In the genomic region with DNA sequence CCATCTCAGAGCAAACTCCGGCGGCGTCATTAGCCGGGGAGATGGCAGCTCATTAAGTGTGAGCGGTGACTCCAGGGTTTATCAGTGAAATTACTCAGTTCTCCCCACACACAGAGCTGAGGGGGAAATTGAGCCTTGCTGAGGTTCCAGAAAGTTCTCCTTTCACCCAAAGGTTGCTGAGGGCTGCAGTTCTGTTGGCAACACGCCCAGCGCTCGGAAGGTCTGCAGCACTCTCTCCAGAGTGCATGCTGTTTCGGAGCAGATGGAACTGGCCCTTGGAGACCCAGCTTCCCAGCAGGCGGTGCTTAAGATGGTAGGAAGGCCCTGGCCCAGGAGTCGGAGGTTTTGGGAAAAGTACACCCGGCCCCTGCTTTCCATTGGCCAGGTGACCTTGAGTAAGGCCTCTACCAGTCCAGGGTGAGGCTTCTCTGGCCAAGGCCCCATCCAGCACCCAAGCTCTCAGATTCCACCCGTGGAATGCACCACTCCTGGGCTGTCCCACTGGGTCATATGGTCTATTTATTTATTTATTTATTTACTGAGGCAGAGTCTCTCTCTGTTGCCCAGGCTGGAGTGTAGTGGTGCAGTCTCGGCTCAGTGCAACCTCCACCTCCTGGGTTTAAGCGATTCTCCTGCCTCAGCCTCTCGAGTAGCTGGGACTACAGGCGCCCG, we compare ENCODE assay signal across 14 cellular contexts.
A peak's percentile ranks its signal among the peaks of the same experiment; 100 is the strongest.
DNase-seq lines count a peak whose midpoint lies in the region; ATAC-seq and TF ChIP-seq lines count a peak whose summit lies in the region.
"Had no signal": no experiment of that assay in that cellular context is flagged by ENCODE, and none has a peak within 500 bp of the region (broad histone marks: within the 10 kb centered on the region; RNA-seq: fewer than 3 reads in every experiment).

No MANE protein-coding gene starts in this region.

- intact Hi-C loops in adrenal gland (cut with DNase I) = loop anchor here (10.0 kb wide), 3 partner anchors 325 to 435 kb away; a partner anchor contains a TSS
- intact Hi-C loops in right cardiac atrium (cut with DNase I) = loop anchor here in 1 of 4 donors (10.0 kb wide), 1 partner anchor 435 kb away; no protein-coding TSS in a partner anchor
- intact Hi-C loops in gastrocnemius medialis (cut with DNase I; ENCODE audit: low total_unique reads) = loop anchor here (5.0 to 10.0 kb wide), 4 partner anchors 72 to 437 kb away; no protein-coding TSS in a partner anchor

- DNase-seq in DMS79 treated with DMSO at 0.1 percent for 48 hours (lab: John Stamatoyannopoulos, UW) = peak; percentile 48
- peak in 6 of 7 donors; percentile 70 to 87 (median 80) for DNase-seq in adrenal gland
- peak; percentile 72 to 87 (median 83) for DNase-seq in right cardiac atrium
- DNase-seq in gastrocnemius medialis = peak in 1 of 2 donors; percentile 45
- no peak for DNase-seq in SHP77 (lab: John Stamatoyannopoulos, UW)
- DNase-seq: cortex of kidney, DMS153, NCI-H1105, NCI-H226 had no signal

- WGBS in adrenal gland, 4 donors = 52 to 71% (median 66%) methylated on average over 15 to 18 of the region's 18 CpGs
- WGBS in right cardiac atrium = 77% methylated on average over 18 of the region's 18 CpGs

- H3K27ac ChIP-seq in adrenal gland = peak overlapping the region; percentile 2 to 94 (median 77)
- no peak overlapping the region for H3K27ac ChIP-seq in right cardiac atrium (ENCODE audit: low read length)
- H3K27ac ChIP-seq in gastrocnemius medialis = peak overlapping the region; percentile 30 to 54 (median 43)
- H3K27ac ChIP-seq: epithelial cell of prostate, KMS-11 had no signal

- H3K27me3 ChIP-seq in adrenal gland (no peaks in the 10 kb centered on the region), right cardiac atrium (ENCODE audit: control insufficient read depth, insufficient read depth) (no peaks in the 10 kb centered on the region), gastrocnemius medialis (no peaks in the 10 kb centered on the region)

- TF ChIP-seq CTCF in adrenal gland (IDR thresholded peaks at IDR 0.05) (no peak), gastrocnemius medialis (IDR thresholded peaks at IDR 0.05 in 4 of 5, conservative IDR thresholded peaks at IDR 0.05 in 1 of 5) (no peak)

- H3K36me3 ChIP-seq in adrenal gland (replicated peaks in 1 of 2) (no peaks in the 10 kb centered on the region), gastrocnemius medialis (no peaks in the 10 kb centered on the region)

- no peak for TF ChIP-seq POLR2A in adrenal gland (IDR thresholded peaks at IDR 0.05)
- TF ChIP-seq POLR2A in gastrocnemius medialis (IDR thresholded peaks at IDR 0.05) = no peak

- no peaks in the 10 kb centered on the region for H3K9me3 ChIP-seq in adrenal gland (replicated peaks in 1 of 3)
- H3K9me3 ChIP-seq in right cardiac atrium (ENCODE audit: control insufficient read depth, low read length) = no peaks in the 10 kb centered on the region
- H3K9me3 ChIP-seq in gastrocnemius medialis = no peaks in the 10 kb centered on the region

- H3K4me3 ChIP-seq in adrenal gland = no peak overlapping the region
- no peak overlapping the region for H3K4me3 ChIP-seq in right cardiac atrium (ENCODE audit: low read length)
- H3K4me3 ChIP-seq in gastrocnemius medialis = no peak overlapping the region

- peaks cover 26 to 54% of the 10 kb centered on the region in 2 donors for H3K4me1 ChIP-seq in adrenal gland (replicated peaks in 1 of 2)
- H3K4me1 ChIP-seq in right cardiac atrium (ENCODE audit: control insufficient read depth, insufficient read depth, low read length) = peaks cover 6% of the 10 kb centered on the region
- peaks cover 9 to 10% of the 10 kb centered on the region in 2 donors for H3K4me1 ChIP-seq in gastrocnemius medialis

- in situ Hi-C loops in gastrocnemius medialis (cut with MboI; ENCODE audit: low sequenced_read_pairs in 4 of 4) = no loop called here

- ATAC-seq in right cardiac atrium = peak; percentile 31 to 32
- ATAC-seq in gastrocnemius medialis = peak; percentile 30 to 58
- no peak for ATAC-seq in HG03457 (IDR thresholded peaks at IDR 0.05; ENCODE audit: unreplicated experiment)
- no peak for ATAC-seq in activated CD4-positive, CD25-positive, alpha-beta regulatory T cell treated with anti-CD3 and anti-CD28 coated beads, Interleukin-2, amount 50 U/mL, for 24 hours
- ATAC-seq in HG02870 (IDR thresholded peaks at IDR 0.05; ENCODE audit: unreplicated experiment) = no peak

Comparison
In these comparisons a context has a peak if more than half of its experiments do, and no peak if none do; other contexts are left out.
1. DNase-seq: peak in DMS79 treated with DMSO at 0.1 percent for 48 hours (single experiment), adrenal gland (6 of 7) and right cardiac atrium (3 of 3); none in SHP77 (0 of 2).
2. ATAC-seq: peak in right cardiac atrium (2 of 2) and gastrocnemius medialis (2 of 2); none in HG03457 (single experiment), activated CD4-positive, CD25-positive, alpha-beta regulatory T cell treated with anti-CD3 and anti-CD28 coated beads, Interleukin-2, amount 50 U/mL, for 24 hours (0 of 2) and HG02870 (single experiment).